In genomic region chrX:43585922-43586321, GRCh38 we compare ENCODE assay signal across 17 cellular contexts.
DNase-seq lines count a peak whose midpoint lies in the region; ATAC-seq, FAIRE-seq and TF ChIP-seq lines count a peak whose summit lies in the region.
"Had no signal": no experiment of that assay in that cellular context is flagged by ENCODE, and none has a peak within 500 bp of the region (broad histone marks: within the 10 kb centered on the region; RNA-seq: fewer than 3 reads in every experiment).

No MANE protein-coding gene starts in this region.

- DNase-seq in H7 (peak; percentile 18), astrocyte (ENCODE audit: low read depth) (no peak), foreskin keratinocyte (no peak), transverse colon (no peak), cardiac septum (ENCODE audit: low spot score) (no peak), pancreas (no peak)
- no peak for DNase-seq in activated CD4-positive, alpha-beta T cell treated with anti-CD3 and anti-CD28 coated beads, Interleukin-2, amount 10 ng/mL, durations not matched to agents 7 days and 5 days
- DNase-seq: 8988T; CD8-positive, alpha-beta T cell; COR-L47; DMS 273 treated with DMSO at 0.1 percent for 48 hours; DMS53; DND-41; EL had no signal

- ATAC-seq in foreskin keratinocyte (no peak), pancreas (no peak)
- ATAC-seq: CD8-positive, alpha-beta T cell; GM12878 had no signal

- POLR2A ChIA-PET in activated CD4-positive, alpha-beta T cell treated with anti-CD3 and anti-CD28 coated beads, Interleukin-2, amount 10 ng/mL, durations not matched to agents 7 days and 5 days (lab: Charles Lee) = no interaction called here

- no peaks in the 10 kb centered on the region for H3K79me2 ChIP-seq in astrocyte (ENCODE audit: insufficient read depth, low read length)

- no peak overlapping the region for H3K4me3 Mint-ChIP-seq in astrocyte (ENCODE audit: unreplicated experiment)
- H3K4me3 Mint-ChIP-seq in activated CD4-positive, alpha-beta T cell treated with anti-CD3 and anti-CD28 coated beads, Interleukin-2, amount 10 ng/mL, durations not matched to agents 7 days and 5 days = no peak overlapping the region
- H3K4me3 Mint-ChIP-seq: CD8-positive, alpha-beta T cell had no signal

- H4K20me1 ChIP-seq in astrocyte (ENCODE audit: insufficient read depth, low read length) = no peaks in the 10 kb centered on the region
- H4K20me1 ChIP-seq: BLaER1 treated with 17β-estradiol and CSF1 and Interleukin-3, amounts not matched to agents 10 nM and 100 nM had no signal

- H3K27me3 ChIP-seq in H7 (ENCODE audit: control insufficient read depth, insufficient read depth, low read length) (no peaks in the 10 kb centered on the region), astrocyte (ENCODE audit: insufficient read depth, low read length) (no peaks in the 10 kb centered on the region), foreskin keratinocyte (no peaks in the 10 kb centered on the region), transverse colon (no peaks in the 10 kb centered on the region), pancreas (peaks cover 0 to 12% (median 0%) of the 10 kb centered on the region in 4 donors)

- TF ChIP-seq EP300 in transverse colon (IDR thresholded peaks at IDR 0.05; ENCODE audit: low read depth) = no peak

- H3K9me3 ChIP-seq in astrocyte (ENCODE audit: insufficient read depth, low read depth, low read length) (no peaks in the 10 kb centered on the region), transverse colon (no peaks in the 10 kb centered on the region), pancreas (no peaks in the 10 kb centered on the region)

- CTCF ChIA-PET in activated CD4-positive, alpha-beta T cell treated with anti-CD3 and anti-CD28 coated beads, Interleukin-2, amount 10 ng/mL, durations not matched to agents 7 days and 5 days (lab: Charles Lee) = no interaction called here

- no peaks in the 10 kb centered on the region for H3K27me3 Mint-ChIP-seq in astrocyte (ENCODE audit: low read depth, unreplicated experiment)
- H3K27me3 Mint-ChIP-seq in activated CD4-positive, alpha-beta T cell treated with anti-CD3 and anti-CD28 coated beads, Interleukin-2, amount 10 ng/mL, durations not matched to agents 7 days and 5 days = no peaks in the 10 kb centered on the region

- no peak overlapping the region for H3K27ac ChIP-seq in astrocyte (ENCODE audit: low read depth, low read length)
- H3K27ac ChIP-seq in foreskin keratinocyte = no peak overlapping the region
- peak overlapping the region; percentile 68 to 74 (median 70) for H3K27ac ChIP-seq in transverse colon
- no peak overlapping the region for H3K27ac ChIP-seq in pancreas
- H3K27ac ChIP-seq: BLaER1 treated with 17β-estradiol and CSF1 and Interleukin-3, amounts not matched to agents 10 nM and 100 nM had no signal

- H3K27ac Mint-ChIP-seq in astrocyte (ENCODE audit: unreplicated experiment) = no peak overlapping the region
- no peak overlapping the region for H3K27ac Mint-ChIP-seq in activated CD4-positive, alpha-beta T cell treated with anti-CD3 and anti-CD28 coated beads, Interleukin-2, amount 10 ng/mL, durations not matched to agents 7 days and 5 days
- H3K27ac Mint-ChIP-seq: CD8-positive, alpha-beta T cell had no signal

- no peaks in the 10 kb centered on the region for H3K4me1 Mint-ChIP-seq in astrocyte (ENCODE audit: low read depth, unreplicated experiment)
- H3K4me1 Mint-ChIP-seq in activated CD4-positive, alpha-beta T cell treated with anti-CD3 and anti-CD28 coated beads, Interleukin-2, amount 10 ng/mL, durations not matched to agents 7 days and 5 days = no peaks in the 10 kb centered on the region

- in situ Hi-C loops in transverse colon (cut with MboI; ENCODE audit: low pct_ligation_motif_present in 1 of 4, low pct_unique_long_range_greater_than_20kb in 1 of 4, low sequenced_read_pairs in 3 of 4) = no loop called here

- H3K36me3 ChIP-seq in H7 (replicated peaks; ENCODE audit: control insufficient read depth, insufficient read depth, low read length) (no peaks in the 10 kb centered on the region), astrocyte (ENCODE audit: insufficient read depth, low read length) (no peaks in the 10 kb centered on the region), transverse colon (no peaks in the 10 kb centered on the region), pancreas (no peaks in the 10 kb centered on the region)
- H3K36me3 ChIP-seq: BLaER1 treated with 17β-estradiol and CSF1 and Interleukin-3, amounts not matched to agents 10 nM and 100 nM had no signal

- intact Hi-C loops in transverse colon (cut with DNase I; ENCODE audit: low total_unique reads) (no loop called here), cardiac septum (cut with DNase I) (no loop called here), pancreas (cut with DNase I) (no loop called here)

- H3K4me3 ChIP-seq in H7 (ENCODE audit: insufficient read depth, low read depth, low read length) = no peak overlapping the region
- no peak overlapping the region for H3K4me3 ChIP-seq in astrocyte (ENCODE audit: insufficient read depth, low read depth, low read length)
- H3K4me3 ChIP-seq in transverse colon = no peak overlapping the region
- H3K4me3 ChIP-seq in pancreas = no peak overlapping the region
- H3K4me3 ChIP-seq: BLaER1 treated with 17β-estradiol and CSF1 and Interleukin-3, amounts not matched to agents 10 nM and 100 nM; GM12878 had no signal

- no peak overlapping the region for H2AFZ ChIP-seq in astrocyte (ENCODE audit: low read depth, low read length)

- no peak for TF ChIP-seq CTCF in astrocyte (IDR thresholded peaks at IDR 0.05; ENCODE audit: insufficient read depth, low read depth, low read length)
- peak; percentile 3 for TF ChIP-seq CTCF in foreskin keratinocyte (conservative IDR thresholded peaks at IDR 0.05)
- no peak for TF ChIP-seq CTCF in transverse colon (IDR thresholded peaks at IDR 0.05)
- TF ChIP-seq CTCF in pancreas (IDR thresholded peaks at IDR 0.05) = no peak

- no peak overlapping the region for H3K9ac ChIP-seq in astrocyte (ENCODE audit: low read length)
- H3K9ac ChIP-seq: BLaER1 treated with 17β-estradiol and CSF1 and Interleukin-3, amounts not matched to agents 10 nM and 100 nM had no signal

- H3K4me1 ChIP-seq in astrocyte (ENCODE audit: insufficient read depth, low read length) (no peaks in the 10 kb centered on the region), foreskin keratinocyte (peaks cover 29% of the 10 kb centered on the region), transverse colon (peaks cover 6 to 15% (median 10%) of the 10 kb centered on the region in 4 donors), pancreas (peaks cover 9 to 11% (median 10%) of the 10 kb centered on the region in 3 donors)
- H3K4me1 ChIP-seq: BLaER1 treated with 17β-estradiol and CSF1 and Interleukin-3, amounts not matched to agents 10 nM and 100 nM had no signal

- peak; percentile 84 for FAIRE-seq in astrocyte (lab: Jason Lieb, UNC)
- no peak for FAIRE-seq in pancreas (lab: Jason Lieb, UNC)
- FAIRE-seq: GM12878, GM19239 had no signal

- no peak overlapping the region for H3K4me2 ChIP-seq in astrocyte (ENCODE audit: low read length)
- H3K4me2 ChIP-seq: BLaER1 treated with 17β-estradiol and CSF1 and Interleukin-3, amounts not matched to agents 10 nM and 100 nM had no signal

- no peaks in the 10 kb centered on the region for H3K36me3 Mint-ChIP-seq in astrocyte (ENCODE audit: low read depth, unreplicated experiment)
- no peaks in the 10 kb centered on the region for H3K36me3 Mint-ChIP-seq in activated CD4-positive, alpha-beta T cell treated with anti-CD3 and anti-CD28 coated beads, Interleukin-2, amount 10 ng/mL, durations not matched to agents 7 days and 5 days (ENCODE audit: low read depth)
- H3K36me3 Mint-ChIP-seq: CD8-positive, alpha-beta T cell had no signal

- 63% methylated on average over 1 of the region's 1 CpG; no CpG with 5 or more reads in 1 of the 2 donors for WGBS in transverse colon (ENCODE audit: low coverage in 1 of 2), 2 donors
- WGBS in pancreas, 2 donors = 83 to 92% methylated on average over 1 of the region's 1 CpG

- no peaks in the 10 kb centered on the region for H3K9me3 Mint-ChIP-seq in astrocyte (ENCODE audit: unreplicated experiment)
- H3K9me3 Mint-ChIP-seq in activated CD4-positive, alpha-beta T cell treated with anti-CD3 and anti-CD28 coated beads, Interleukin-2, amount 10 ng/mL, durations not matched to agents 7 days and 5 days = peaks cover 2% of the 10 kb centered on the region
- H3K9me3 Mint-ChIP-seq: CD8-positive, alpha-beta T cell had no signal

- TF ChIP-seq POLR2A in transverse colon (IDR thresholded peaks at IDR 0.05) = no peak

Comparison
In these comparisons a context has a peak if more than half of its experiments do, and no peak if none do; other contexts are left out.
1. H3K27ac ChIP-seq: peak in transverse colon (4 of 4); none in astrocyte (single experiment), foreskin keratinocyte (single experiment) and pancreas (0 of 4).